ENCODE assay signal across 8 cellular contexts in the genomic region with DNA sequence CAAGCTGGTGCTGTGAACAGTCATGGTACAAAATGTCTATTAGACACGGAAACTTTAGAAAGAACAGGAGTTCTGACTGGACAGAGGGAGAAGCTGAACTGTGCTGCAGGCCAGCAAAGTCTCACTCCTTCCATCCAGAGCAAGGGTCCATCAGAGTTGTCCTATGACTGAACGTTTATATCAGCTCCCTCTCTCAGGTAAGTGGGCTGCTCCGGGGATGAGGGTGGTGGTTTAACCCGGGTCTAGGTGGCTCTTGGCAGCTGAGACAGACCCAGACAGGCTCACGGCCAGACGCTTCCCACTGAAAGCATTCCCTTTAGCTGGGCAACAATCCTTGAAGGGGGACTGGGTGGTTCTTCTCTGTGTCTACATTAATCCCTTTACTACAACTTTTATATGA.
"Had no signal": no experiment of that assay in that cellular context is flagged by ENCODE, and none has a peak within 500 bp of the region (broad histone marks: within the 10 kb centered on the region; RNA-seq: fewer than 3 reads in every experiment).

No MANE protein-coding gene starts in this region.

- H3K27ac Mint-ChIP-seq: GM23338, HFFc6 had no signal

- H3K36me3 ChIP-seq: HAP-1 had no signal

- ATAC-seq: GM23338, HCT116, K562 had no signal

- H3K4me3 Mint-ChIP-seq: GM23338, HFFc6 had no signal

- H3K4me1 Mint-ChIP-seq: GM23338 had no signal

- DNase-seq: H7, HFFc6, IMR-90, KG1 had no signal

- H3K4me2 ChIP-seq: GM23338 had no signal

- H3K4me1 ChIP-seq: HAP-1 had no signal

- H3K9me3 Mint-ChIP-seq: GM23338 had no signal

- H3K4me3 ChIP-seq: GM23338, HAP-1, K562 had no signal

- H2AFZ ChIP-seq: GM23338 had no signal

- H3K9me3 ChIP-seq: HAP-1 had no signal
